Comparison of ENCODE assay signal across 25 cellular contexts in genomic region chr20:41054463-41055230, GRCh38. TPM values are rescaled to one million over a fixed set of nuclear protein-coding genes. Genes with fewer than 3 reads are reported as not detected.
DNase-seq lines count a peak whose midpoint lies in the region; ATAC-seq, FAIRE-seq and TF ChIP-seq lines count a peak whose summit lies in the region.
"Had no signal": no experiment of that assay in that cellular context is flagged by ENCODE, and none has a peak within 500 bp of the region (broad histone marks: within the 10 kb centered on the region; RNA-seq: fewer than 3 reads in every experiment).

No MANE protein-coding gene starts in this region.

- H3K27ac ChIP-seq in HepG2 (ENCODE audit: extremely low read length, insufficient read depth, low read length) (no peak overlapping the region), right lobe of liver (no peak overlapping the region)
- H3K27ac ChIP-seq: pancreas had no signal

- peaks cover 69% of the 10 kb centered on the region for H3K4me1 ChIP-seq in HepG2 (ENCODE audit: insufficient read depth, low read length)
- H3K4me1 ChIP-seq in right lobe of liver: peaks cover 0 to 38% (median 8%) of the 10 kb centered on the region in 4 donors
- peaks cover 69% of the 10 kb centered on the region for H3K4me1 ChIP-seq in mucosa of descending colon (ENCODE audit: low read depth)

- CTCF ChIA-PET in HepG2 (lab: Yijun Ruan, JAX; ENCODE audit: low intra/inter-chr PET ratio, low total read pairs): no interaction called here

- H3K4me3 ChIP-seq in HepG2 (replicated peaks in 1 of 3; ENCODE audit: insufficient read depth in 1 of 3, low read depth in 2 of 3, low read length in 3 of 3): no peak overlapping the region
- no peak overlapping the region for H3K4me3 ChIP-seq in right lobe of liver
- H3K4me3 ChIP-seq in mucosa of descending colon: no peak overlapping the region
- H3K4me3 ChIP-seq: heart right ventricle, MG63, pancreas had no signal

- intact Hi-C loops in HepG2 (cut with micrococcal nuclease; ENCODE audit: unreplicated experiment): no loop called here
- intact Hi-C loops in right lobe of liver (cut with DNase I): no loop called here
- intact Hi-C loops in mucosa of descending colon (cut with DNase I, micrococcal nuclease): no loop called here

- H3K4me2 ChIP-seq in HepG2 (ENCODE audit: low read depth, low read length): no peak overlapping the region

- TF ChIP-seq RAD21 in HepG2 (CRISPR knock-in tag; IDR thresholded peaks at IDR 0.05): no peak

- H3K9me3 ChIP-seq in HepG2 (ENCODE audit: low read length) (no peaks in the 10 kb centered on the region), right lobe of liver (no peaks in the 10 kb centered on the region), mucosa of descending colon (no peaks in the 10 kb centered on the region)
- H3K9me3 ChIP-seq: heart right ventricle, MG63, pancreas had no signal

- H2AFZ ChIP-seq in HepG2 (ENCODE audit: low read length): no peak overlapping the region

- no peaks in the 10 kb centered on the region for H3K27me3 ChIP-seq in HepG2 (ENCODE audit: control insufficient read depth in 1 of 2, insufficient read depth in 2 of 2, low read length in 2 of 2)
- no peaks in the 10 kb centered on the region for H3K27me3 ChIP-seq in right lobe of liver
- H3K27me3 ChIP-seq: heart right ventricle, MG63, pancreas had no signal

- WGBS in HepG2 (ENCODE audit: low lambda C conversion rate): 97% methylated on average over 6 of the region's 6 CpGs
- WGBS in right lobe of liver (ENCODE audit: insufficient coverage, low coverage, low lambda C conversion rate, missing lambda C conversion rate): 95% methylated on average over 6 of the region's 6 CpGs

- no peak for FAIRE-seq in HepG2 (lab: Jason Lieb, UNC)
- FAIRE-seq: colon, GM19239, pancreas had no signal

- no peak for TF ChIP-seq CTCF in HepG2 (CRISPR knock-in tag; IDR thresholded peaks at IDR 0.05)
- no peak for TF ChIP-seq CTCF in right lobe of liver (IDR thresholded peaks at IDR 0.05)
- no peak for TF ChIP-seq CTCF in mucosa of descending colon (IDR thresholded peaks at IDR 0.05)

- ATAC-seq in HepG2 (no peak), right lobe of liver (no peak), mucosa of descending colon (peak; percentile 33), GM21526 (IDR thresholded peaks at IDR 0.05; ENCODE audit: low FRiP score, unreplicated experiment) (no peak), HG03432 (IDR thresholded peaks at IDR 0.05; ENCODE audit: unreplicated experiment) (no peak)
- ATAC-seq: heart right ventricle; left cardiac atrium; naive thymus-derived CD4-positive, alpha-beta T cell; pancreas; stimulated activated naive CD8-positive, alpha-beta T cell treated with anti-CD3 and anti-CD28 coated beads, Interleukin-15, Interleukin-2, amounts not matched to agents 100 U/mL and 50 U/mL, for 24 hours had no signal

- H3K36me3 ChIP-seq in HepG2 (replicated peaks in 1 of 2; ENCODE audit: control insufficient read depth in 1 of 2, insufficient read depth in 2 of 2, low read length in 2 of 2) (peaks cover 0 to 3% of the 10 kb centered on the region in 2 experiments; a peak in 2 of 5 replicates), right lobe of liver (no peaks in the 10 kb centered on the region), mucosa of descending colon (ENCODE audit: low read depth) (no peaks in the 10 kb centered on the region)
- H3K36me3 ChIP-seq: heart right ventricle, pancreas had no signal

- no peak for DNase-seq in HepG2 (ENCODE audit: low spot score)
- no peak for DNase-seq in right lobe of liver
- DNase-seq in SK-N-DZ (ENCODE audit: low spot score): peak; percentile 51
- DNase-seq in mucosa of descending colon: no peak
- no peak for DNase-seq in H4 (ENCODE audit: low spot score)
- DNase-seq in NCI-H2227 (lab: John Stamatoyannopoulos, UW; ENCODE audit: unreplicated experiment): no peak
- DNase-seq: activated CD4-positive, alpha-beta T cell treated with anti-CD3 and anti-CD28 coated beads, Interleukin-2, amount 50 U/mL, for 1 hour; activated effector memory CD4-positive, alpha-beta T cell treated with Interleukin-2 at 50 U/mL for 16 hours; CD4-positive, CD25-positive, alpha-beta regulatory T cell; effector memory CD4-positive, alpha-beta T cell; EL; erythroblast; heart right ventricle; left cardiac atrium; MG63; naive thymus-derived CD4-positive, alpha-beta T cell; NCI-H1417 treated with DMSO at 0.1 percent for 48 hours; NCI-H526; pancreas; stimulated activated CD4-positive, alpha-beta T cell treated with anti-CD3 and anti-CD28 coated beads, Interleukin-12 subunit alpha, Interleukin-12 subunit beta, amount 100 ng/mL, for 4 hours had no signal

- TF ChIP-seq POLR2A in HepG2 (IDR thresholded peaks at IDR 0.05; ENCODE audit: insufficient read depth in 1 of 2, low read depth in 2 of 2, low read length in 2 of 2): no peak
- no peak for TF ChIP-seq POLR2A in right lobe of liver (IDR thresholded peaks at IDR 0.05)

- no TSS peak for BruUV-seq in HepG2 (replicated peaks; lab: Mats Ljungman, UMichigan)

- in situ Hi-C loops in HepG2 (cut with HindIII; ENCODE audit: extremely low pct_ligation_motif_present, low pct_unique_long_range_greater_than_20kb): no loop called here

- H3K79me2 ChIP-seq in HepG2 (ENCODE audit: insufficient read depth, low read length): peaks cover 98% of the 10 kb centered on the region

- H4K20me1 ChIP-seq in HepG2 (ENCODE audit: insufficient read depth, low read length): peaks cover 40% of the 10 kb centered on the region

- TF ChIP-seq EP300 in HepG2 (IDR thresholded peaks at IDR 0.05; ENCODE audit: low read depth in 2 of 2, low read length in 2 of 2) (no peak), HepG2 (CRISPR knock-in tag; IDR thresholded peaks at IDR 0.05; ENCODE audit: borderline replicate concordance) (no peak)

- POLR2A ChIA-PET in HepG2 (lab: Yijun Ruan, JAX): no interaction called here

- H3K9ac ChIP-seq in HepG2 (ENCODE audit: insufficient read depth, low read depth, low read length): no peak overlapping the region

TF ChIP-seq in HepG2, 621 proteins besides CTCF, POLR2A, EP300 and RAD21 (continues in another document):
- no peak for TF ChIP-seq JUNB (CRISPR knock-in tag; IDR thresholded peaks at IDR 0.05; ENCODE audit: borderline replicate concordance)
- no peak for TF ChIP-seq DMTF1 (CRISPR knock-in tag; IDR thresholded peaks at IDR 0.05)
- peak; percentile 63 for TF ChIP-seq RBM22 (optimal IDR thresholded peaks at IDR 0.05; ENCODE audit: low read length)
- no peak for TF ChIP-seq SIX1 (CRISPR knock-in tag; IDR thresholded peaks at IDR 0.05; ENCODE audit: borderline replicate concordance)
- TF ChIP-seq BRCA1 (CRISPR knock-in tag; IDR thresholded peaks at IDR 0.05): no peak
- TF ChIP-seq ZNF264 (CRISPR knock-in tag; IDR thresholded peaks at IDR 0.05): peak; percentile 91
- no peak for TF ChIP-seq ISL2 (CRISPR knock-in tag; IDR thresholded peaks at IDR 0.05)

RNA-seq across cellular contexts. Expression of gene TOP1, which starts 26.0 kb away (rescaled TPM):
- total RNA-seq in HepG2 (2016; rRNA removed; fragmentation: Illumina TruSeq; extraction: Trizol): 19.4 and 75.3 TPM in 2 replicates
- total RNA-seq in HepG2 (2016; cell fraction: cytosol; rRNA removed; fragmentation: Illumina TruSeq; extraction: Trizol; ENCODE audit: low read depth): 17.3 and 19.8 TPM in 2 replicates
- total RNA-seq in HepG2 (2016; cell fraction: insoluble cytoplasmic fraction; rRNA removed; fragmentation: Illumina TruSeq; extraction: Trizol): 17.0 and 75.6 TPM in 2 replicates
- 20.3 and 21.0 TPM in 2 replicates for total RNA-seq in HepG2 (2016; cell fraction: membrane; rRNA removed; fragmentation: Illumina TruSeq; extraction: Trizol)
- 45.7 and 48.4 TPM in 2 replicates for total RNA-seq in HepG2 (2016; cell fraction: nucleus; rRNA removed; fragmentation: Illumina TruSeq; extraction: Trizol)
- 9.9 and 10.2 TPM in 2 replicates for polyA plus RNA-seq in HepG2 (2011; rRNA removed)
- polyA plus RNA-seq in HepG2 (2011; cell fraction: cytosol; rRNA removed): 5.5 and 9.3 TPM in 2 replicates
- polyA plus RNA-seq in HepG2 (2011; cell fraction: nucleus; rRNA removed): 10.9 and 11.3 TPM in 2 replicates
- polyA plus RNA-seq in HepG2 (2012): 51.4 and 67.5 TPM in 2 replicates
- polyA plus RNA-seq in HepG2 (2016; cell fraction: cytosol; fragmentation: Illumina TruSeq; extraction: Trizol; ENCODE audit: low read depth): 2.6 and 3.5 TPM in 2 replicates
- 131 and 136 TPM in 2 replicates for polyA plus RNA-seq in HepG2 (2016; cell fraction: insoluble cytoplasmic fraction; fragmentation: Illumina TruSeq; extraction: Trizol; ENCODE audit: low read depth)
- polyA plus RNA-seq in HepG2 (2016; cell fraction: membrane; fragmentation: Illumina TruSeq; extraction: Trizol; ENCODE audit: low read depth): 9.6 and 10.8 TPM in 2 replicates
- polyA plus RNA-seq in HepG2 (2016; cell fraction: nucleus; fragmentation: Illumina TruSeq; extraction: Trizol; ENCODE audit: insufficient read depth, low read depth): 89.8 and 94.4 TPM in 2 replicates
- 7.0 and 9.4 TPM in 2 replicates for polyA minus RNA-seq in HepG2 (2011; rRNA and poly(A)+ RNA removed; ENCODE audit: low replicate concordance)
- polyA minus RNA-seq in HepG2 (2011; cell fraction: cytosol; rRNA and poly(A)+ RNA removed): 25.1 and 28.4 TPM in 2 replicates
- polyA minus RNA-seq in HepG2 (2011; cell fraction: nucleus; rRNA and poly(A)+ RNA removed): 21.5 and 22.1 TPM in 2 replicates
- 10 to 100 TPM; 17.3 to 29.7 (median 25.5) TPM for total RNA-seq in right lobe of liver
- 27.6 and 27.7 TPM in 2 replicates for polyA plus RNA-seq in SK-N-DZ (2014; cell fraction: cytosol; rRNA removed)
- polyA plus RNA-seq in SK-N-DZ (2014; cell fraction: nucleus; rRNA removed): 27.3 and 45.7 TPM in 2 replicates
- total RNA-seq in mucosa of descending colon: 10 to 100 TPM; 51.8 to 60.0 (median 57.7) TPM
- 12.7 and 14.3 TPM in 2 replicates for total RNA-seq in H4 (2014; rRNA removed; shearing (Covaris generic))
